22 cellular contexts compared by ENCODE assay signal in the genomic region with DNA sequence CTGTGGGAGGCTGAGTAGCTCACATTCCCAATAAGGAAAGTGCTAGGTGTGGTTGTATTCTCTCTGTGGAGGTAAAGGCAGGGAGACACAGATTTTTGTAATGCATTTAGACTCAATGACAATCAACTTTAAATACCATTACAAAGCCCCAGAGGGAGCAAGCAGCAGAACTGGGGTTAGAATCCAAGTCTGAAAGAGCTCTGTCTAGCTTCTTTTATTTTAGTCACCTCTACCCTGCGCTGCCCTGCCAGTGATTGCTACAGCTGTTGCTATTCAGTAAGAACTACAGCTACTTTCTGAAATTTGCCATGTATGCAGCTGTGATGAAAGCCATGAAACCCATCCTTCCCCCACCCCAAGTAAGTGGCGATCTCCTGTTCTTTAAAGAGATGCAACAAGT. TPM values are rescaled to one million over a fixed set of nuclear protein-coding genes. Genes with fewer than 3 reads are reported as not detected.
DNase-seq lines count a peak whose midpoint lies in the region; ATAC-seq and TF ChIP-seq lines count a peak whose summit lies in the region.
"Had no signal": no experiment of that assay in that cellular context is flagged by ENCODE, and none has a peak within 500 bp of the region (broad histone marks: within the 10 kb centered on the region; RNA-seq: fewer than 3 reads in every experiment).

No MANE protein-coding gene starts in this region.

- no peaks in the 10 kb centered on the region for H3K23me2 ChIP-seq in H9 (ENCODE audit: insufficient read length, low read depth, low read length, poor library complexity, severe bottlenecking)

- no peak for ATAC-seq in HG03565 (IDR thresholded peaks at IDR 0.05; ENCODE audit: unreplicated experiment)
- ATAC-seq: Panc1 had no signal

- no peak overlapping the region for H2BK120ac ChIP-seq in H9 (ENCODE audit: low read depth, low read length, poor library complexity, severe bottlenecking)

- H3F3A ChIP-seq in neural progenitor cell (ENCODE audit: low read depth): peaks cover 14% of the 10 kb centered on the region

- no peaks in the 10 kb centered on the region for H3K79me2 ChIP-seq in H9 (ENCODE audit: insufficient read depth, low read length)
- peaks cover 93% of the 10 kb centered on the region for H3K79me2 ChIP-seq in Karpas-422 (ENCODE audit: low read length)
- no peaks in the 10 kb centered on the region for H3K79me2 ChIP-seq in neural progenitor cell (ENCODE audit: low read depth)

- H2BK20ac ChIP-seq in H9 (ENCODE audit: low read depth, low read length, poor library complexity, severe bottlenecking): no peak overlapping the region

- H3K4me1 Mint-ChIP-seq in H9 (peaks cover 44 to 49% of the 10 kb centered on the region in 2 experiments), endodermal cell (peaks cover 34% of the 10 kb centered on the region), neural progenitor cell (peaks cover 27% of the 10 kb centered on the region)

- WGBS in H9 (ENCODE audit: extremely low coverage, insufficient read length, low lambda C conversion rate): no CpG with 5 or more reads among the region's 2 CpGs
- 95 to 100% methylated on average over 1 to 2 of the region's 2 CpGs for WGBS in endodermal cell (ENCODE audit: insufficient coverage in 1 of 2, insufficient read length in 1 of 2), 2 experiments

- H3T11ph ChIP-seq in H9 (ENCODE audit: low read length): no peak overlapping the region

- H3K4me3 Mint-ChIP-seq in H9 (no peak overlapping the region), endodermal cell (no peak overlapping the region), neural progenitor cell (no peak overlapping the region)
- H3K4me3 Mint-ChIP-seq: B cell had no signal

- no peak for DNase-seq in H9
- peak; percentile 60 for DNase-seq in Karpas-422
- DNase-seq in endodermal cell: no peak
- DNase-seq in neural progenitor cell (ENCODE audit: low spot score): peak; percentile 46
- no peak for DNase-seq in NOMO-1 treated with dmso at 0.1 percent for 144 hours (lab: John Stamatoyannopoulos, UW; ENCODE audit: unreplicated experiment)
- DNase-seq in NCI-H1105 treated with DMSO at 0.1 percent for 48 hours (lab: John Stamatoyannopoulos, UW): no peak
- DNase-seq: Calu3; DMS79 treated with DMSO at 0.1 percent for 48 hours; GF-D8; Kasumi-1; MG63; NCI-H2029; NCI-H446 treated with DMSO at 0.1 percent for 48 hours; NCI-H526; NCI-H82; NK-92 treated with Interleukin-12 subunit alpha and Interleukin-12 subunit beta, amount 100 ng/mL, for 24 hours; SHP77 treated with DMSO at 0.1 percent for 48 hours; T-helper 1 cell had no signal

- H3K36me3 ChIP-seq in Karpas-422 (ENCODE audit: insufficient read depth, low read length): peaks cover 13% of the 10 kb centered on the region; the same call in 1 of the 2 replicates
- H3K36me3 ChIP-seq in endodermal cell (ENCODE audit: control insufficient read depth, insufficient read depth, low read length): no peaks in the 10 kb centered on the region
- H3K36me3 ChIP-seq in neural progenitor cell: no peaks in the 10 kb centered on the region
- H3K36me3 ChIP-seq: MG63 had no signal

- H2AFZ ChIP-seq in H9 (ENCODE audit: low read length): no peak overlapping the region
- no peak overlapping the region for H2AFZ ChIP-seq in Karpas-422 (ENCODE audit: low read length)
- H2AFZ ChIP-seq in neural progenitor cell (replicated peaks): no peak overlapping the region

- H3K4me3 ChIP-seq in Karpas-422 (ENCODE audit: low read length) (peak overlapping the region; percentile 55), endodermal cell (ENCODE audit: low read length) (no peak overlapping the region), neural progenitor cell (no peak overlapping the region)
- H3K4me3 ChIP-seq: MG63 had no signal

- no peak overlapping the region for H3K23ac ChIP-seq in H9 (ENCODE audit: insufficient read length, low read depth, low read length)

- H3K56ac ChIP-seq in H9 (ENCODE audit: insufficient read length, low read depth, low read length): no peak overlapping the region

- H3K27ac ChIP-seq in H9 (ENCODE audit: insufficient read length, low read depth, low read length) (no peak overlapping the region), Karpas-422 (ENCODE audit: low read length) (peak overlapping the region; percentile 81), endodermal cell (ENCODE audit: low read depth, low read length) (no peak overlapping the region), neural progenitor cell (peak overlapping the region; percentile 22)
- H3K27ac ChIP-seq: C4-2B had no signal

- no peak overlapping the region for H4K5ac ChIP-seq in H9 (ENCODE audit: insufficient read length, low read depth, low read length)

- no peak overlapping the region for H2AK5ac ChIP-seq in H9 (ENCODE audit: insufficient read length, low read length)

- H3K36me3 Mint-ChIP-seq in H9 (ENCODE audit: insufficient read depth in 1 of 3, low read depth in 3 of 3) (no peaks in the 10 kb centered on the region; a peak in 1 of 7 replicates), endodermal cell (ENCODE audit: low read depth) (peaks cover 5% of the 10 kb centered on the region), neural progenitor cell (peaks cover 3% of the 10 kb centered on the region)

- no peak overlapping the region for H2BK5ac ChIP-seq in H9 (ENCODE audit: insufficient read length, low read length)

- H2BK15ac ChIP-seq in H9 (ENCODE audit: low read depth, low read length): no peak overlapping the region

- H3K9me3 ChIP-seq in H9 (ENCODE audit: control insufficient read depth, low read depth, low read length) (no peaks in the 10 kb centered on the region), Karpas-422 (ENCODE audit: low read length) (no peaks in the 10 kb centered on the region), endodermal cell (ENCODE audit: control insufficient read depth, low read length) (no peaks in the 10 kb centered on the region), neural progenitor cell (ENCODE audit: low read depth) (no peaks in the 10 kb centered on the region)
- H3K9me3 ChIP-seq: MG63 had no signal

- no peak overlapping the region for H2BK12ac ChIP-seq in H9 (ENCODE audit: insufficient read length, low read depth, low read length)

- no peaks in the 10 kb centered on the region for H4K20me1 ChIP-seq in H9 (ENCODE audit: control insufficient read depth, insufficient read depth, insufficient read length)
- H4K20me1 ChIP-seq in Karpas-422 (ENCODE audit: insufficient read depth, low read depth, low read length): peaks cover 12% of the 10 kb centered on the region
- no peaks in the 10 kb centered on the region for H4K20me1 ChIP-seq in neural progenitor cell (ENCODE audit: low read depth)

- H3K9me2 ChIP-seq in Karpas-422 (replicated peaks; ENCODE audit: insufficient read depth, low read length): no peaks in the 10 kb centered on the region

- no peak overlapping the region for H3K14ac ChIP-seq in H9 (ENCODE audit: insufficient read depth, low read length)

- no peak overlapping the region for H4K91ac ChIP-seq in H9 (ENCODE audit: insufficient read length, low read depth, low read length)

- H3K27me3 ChIP-seq in H9 (ENCODE audit: insufficient read depth, low read length) (no peaks in the 10 kb centered on the region), Karpas-422 (ENCODE audit: low read length) (no peaks in the 10 kb centered on the region), endodermal cell (ENCODE audit: control insufficient read depth, insufficient read depth, low read length, poor library complexity, severe bottlenecking) (no peaks in the 10 kb centered on the region), neural progenitor cell (no peaks in the 10 kb centered on the region)
- H3K27me3 ChIP-seq: MG63 had no signal

- H3K18ac ChIP-seq in H9 (ENCODE audit: insufficient read length, low read depth, low read length): no peak overlapping the region

- H3K27me3 Mint-ChIP-seq in H9 (ENCODE audit: low read depth) (no peaks in the 10 kb centered on the region), endodermal cell (ENCODE audit: insufficient read depth) (no peaks in the 10 kb centered on the region), neural progenitor cell (ENCODE audit: insufficient read depth, low read depth) (peaks cover 3% of the 10 kb centered on the region)
- H3K27me3 Mint-ChIP-seq: B cell had no signal

- H3K9ac ChIP-seq in H9 (ENCODE audit: extremely low read depth, insufficient read length, low read length): no peak overlapping the region
- H3K9ac ChIP-seq in Karpas-422 (ENCODE audit: low read length): peak overlapping the region; percentile 55
- no peak overlapping the region for H3K9ac ChIP-seq in endodermal cell (ENCODE audit: extremely low read depth, low read length, poor library complexity, severe bottlenecking)
- no peak overlapping the region for H3K9ac ChIP-seq in neural progenitor cell

- no peaks in the 10 kb centered on the region for H3K79me1 ChIP-seq in H9 (ENCODE audit: insufficient read depth, low read depth, low read length, poor library complexity, severe bottlenecking)

- H3K4ac ChIP-seq in H9 (ENCODE audit: low read depth, low read length): no peak overlapping the region

- H4K8ac ChIP-seq in H9 (replicated peaks; ENCODE audit: insufficient read length, low read depth, low read length): no peak overlapping the region

- H3K4me1 ChIP-seq in H9 (ENCODE audit: insufficient read depth, low read length): peaks cover 19% of the 10 kb centered on the region
- H3K4me1 ChIP-seq in Karpas-422 (ENCODE audit: low read length): peaks cover 87% of the 10 kb centered on the region
- H3K4me1 ChIP-seq in endodermal cell (ENCODE audit: control insufficient read depth, insufficient read depth, low read length): no peaks in the 10 kb centered on the region
- H3K4me1 ChIP-seq in neural progenitor cell: peaks cover 24% of the 10 kb centered on the region

- H3K4me2 ChIP-seq in H9 (ENCODE audit: insufficient read depth, insufficient read length, low read length): no peak overlapping the region
- peak overlapping the region; percentile 61 for H3K4me2 ChIP-seq in Karpas-422 (ENCODE audit: low read depth, low read length, poor library complexity, severe bottlenecking)
- H3K4me2 ChIP-seq in neural progenitor cell: peak overlapping the region; percentile 6

- TF ChIP-seq CTCF in H9 (conservative IDR thresholded peaks at IDR 0.05) (peak; percentile 44; the same call in 2 of the 3 replicates), endodermal cell (conservative IDR thresholded peaks at IDR 0.05) (peak; percentile 19), neural progenitor cell (IDR thresholded peaks at IDR 0.05) (peak; percentile 13)

- H3K27ac Mint-ChIP-seq in H9 (no peak overlapping the region; a peak in 3 of 7 replicates), endodermal cell (no peak overlapping the region), neural progenitor cell (no peak overlapping the region)
- H3K27ac Mint-ChIP-seq: B cell had no signal

- H3K9me3 Mint-ChIP-seq in H9: no peaks in the 10 kb centered on the region
- H3K9me3 Mint-ChIP-seq in endodermal cell: no peaks in the 10 kb centered on the region
- H3K9me3 Mint-ChIP-seq in neural progenitor cell: peaks cover 7% of the 10 kb centered on the region

RNA-seq across cellular contexts. Expression of gene SLC39A8, which starts 22.5 kb away (rescaled TPM):
- total RNA-seq in H9 (2021) (11.0 and 11.3 TPM in 2 replicates), endodermal cell (10 to 100 TPM; 64.4 to 76.4 TPM), neural progenitor cell (ENCODE audit: low replicate concordance) (6.9 and 7.3 TPM in 2 replicates)
- 201 and 340 TPM in 2 replicates for total RNA-seq in Karpas-422 (2014; rRNA removed; shearing (Covaris generic); ENCODE audit: low replicate concordance)
- 21.4 TPM for polyA plus RNA-seq in endodermal cell (2013, experiment 1 of 2)
- polyA plus RNA-seq in endodermal cell (2013, experiment 2 of 2): 20.1 TPM

Comparison
In these comparisons a context has a peak if more than half of its experiments do, and no peak if none do; other contexts are left out.
1. DNase-seq: peak in Karpas-422 (single experiment) and neural progenitor cell (single experiment); none in H9 (single experiment), endodermal cell (single experiment), NOMO-1 treated with dmso at 0.1 percent for 144 hours (single experiment) and NCI-H1105 treated with DMSO at 0.1 percent for 48 hours (single experiment).
2. H3K27ac ChIP-seq: peak in Karpas-422 (single experiment) and neural progenitor cell (single experiment); none in H9 (single experiment) and endodermal cell (single experiment).
3. Peak in every context shown above with its lines, with median percentiles within 50 percentile points of each other: CTCF ChIP-seq.